ENCODE assay signal across 19 cellular contexts in genomic region chrX:48356315-48357094, GRCh38. TPM values are rescaled to one million over a fixed set of nuclear protein-coding genes. Genes with fewer than 3 reads are reported as not detected.
"Had no signal": no experiment of that assay in that cellular context is flagged by ENCODE, and none has a peak within 500 bp of the region (broad histone marks: within the 10 kb centered on the region; RNA-seq: fewer than 3 reads in every experiment).

Gene SSX3, minus strand, starts transcription at chrX:48356703. Its CDS starts 1,454 bp downstream, at chrX:48355249.

RNA-seq across cellular contexts. Expression of gene SSX3, which starts in this region (rescaled TPM):
- total RNA-seq: activated B cell treated with CpG ODN at 0.5 μM for 24 hours; activated CD4-positive, alpha-beta memory T cell treated with anti-CD3 and anti-CD28 coated beads for 36 hours; activated CD4-positive, alpha-beta T cell treated with anti-CD3 and anti-CD28 coated beads, Interleukin-2, amount 10 ng/mL, durations not matched to agents 24 days and 14 days; activated CD8-positive, alpha-beta memory T cell treated with anti-CD3 and anti-CD28 coated beads for 36 hours; activated CD8-positive, alpha-beta T cell treated with anti-CD3 and anti-CD28 coated beads for 36 hours; activated naive CD4-positive, alpha-beta T cell treated with anti-CD3 and anti-CD28 coated beads for 36 hours; activated naive CD4-positive, alpha-beta T cell treated with anti-CD3 and anti-CD28 coated beads, Interleukin-2, amount 50 U/mL, for 72 hours; activated naive CD8-positive, alpha-beta T cell treated with anti-CD3 and anti-CD28 coated beads for 36 hours; activated T-cell treated with anti-CD3 and anti-CD28 coated beads, Interleukin-2, amount 50 U/mL, for 4 hours; activated T-cell treated with anti-CD3 and anti-CD28 coated beads, Interleukin-2, amount 50 U/mL, for 72 hours; activated T-helper 1 cell treated with anti-CD3 and anti-CD28 coated beads, Interleukin-12 subunit alpha, Interleukin-12 subunit beta, Interleukin-2, Interleukin-4 antibody, amounts not matched to agents 30 ng/mL and 10 ng/mL and 1 ng/mL, durations not matched to agents 14 hours and 24 hours and 36 hours; activated T-helper 17 cell treated with anti-CD3 and anti-CD28 coated beads, Interleukin-2, amount 50 U/mL, for 72 hours; adrenal gland; aorta; astrocyte; body of pancreas; breast epithelium; cardiac septum; cerebellum had no signal
